In genomic region chr9:102832814-102833213, GRCh38 we compare ENCODE assay signal across 25 cellular contexts.
"Had no signal": no experiment of that assay in that cellular context is flagged by ENCODE, and none has a peak within 500 bp of the region (broad histone marks: within the 10 kb centered on the region; RNA-seq: fewer than 3 reads in every experiment).

No MANE protein-coding gene starts in this region.

- H3K4me1 Mint-ChIP-seq: natural killer cell; stimulated activated naive CD8-positive, alpha-beta T cell treated with anti-CD3 and anti-CD28 coated beads, Interleukin-15, amount 100 ng/mL, for 72 hours had no signal

- H3K79me2 ChIP-seq: parathyroid adenoma had no signal

- H3K27me3 ChIP-seq: esophagus squamous epithelium, heart right ventricle, neutrophil, right lobe of liver, suprapubic skin, transverse colon, upper lobe of right lung, uterus had no signal

- H3K36me3 Mint-ChIP-seq: natural killer cell had no signal

- H3K27ac Mint-ChIP-seq: effector memory CD8-positive, alpha-beta T cell; natural killer cell; progenitor cell of endocrine pancreas; stimulated activated naive CD8-positive, alpha-beta T cell treated with anti-CD3 and anti-CD28 coated beads, Interleukin-15, amount 100 ng/mL, for 72 hours had no signal

- H3K36me3 ChIP-seq: esophagus squamous epithelium, heart right ventricle, lower lobe of right lung, neutrophil, right lobe of liver, suprapubic skin, transverse colon, upper lobe of right lung, uterus had no signal

- ATAC-seq: effector memory CD8-positive, alpha-beta T cell; heart right ventricle; left cardiac atrium; left ventricle myocardium superior; lower lobe of right lung; natural killer cell; right lobe of liver; stimulated activated naive CD8-positive, alpha-beta T cell treated with anti-CD3 and anti-CD28 coated beads, Interleukin-15, amount 100 ng/mL, for 72 hours; upper lobe of right lung had no signal

- H3K27ac ChIP-seq: esophagus squamous epithelium, heart right ventricle, lower lobe of right lung, neutrophil, parathyroid adenoma, right lobe of liver, suprapubic skin, transverse colon, upper lobe of right lung, uterus had no signal

- H3K4me3 ChIP-seq: esophagus squamous epithelium, heart right ventricle, lower lobe of right lung, right lobe of liver, suprapubic skin, transverse colon, upper lobe of right lung, uterus had no signal

- H3K4me3 Mint-ChIP-seq: effector memory CD8-positive, alpha-beta T cell; natural killer cell; stimulated activated naive CD8-positive, alpha-beta T cell treated with anti-CD3 and anti-CD28 coated beads, Interleukin-15, amount 100 ng/mL, for 72 hours had no signal

- H2AFZ ChIP-seq: parathyroid adenoma had no signal

- H3K4me1 ChIP-seq: esophagus squamous epithelium, heart right ventricle, lower lobe of right lung, parathyroid adenoma, right lobe of liver, suprapubic skin, upper lobe of right lung, uterus had no signal

- H3K9me3 ChIP-seq: esophagus squamous epithelium, heart right ventricle, lower lobe of right lung, neutrophil, right lobe of liver, suprapubic skin, transverse colon, upper lobe of right lung, uterus had no signal

- H3K9ac ChIP-seq: parathyroid adenoma had no signal

- H3K27me3 Mint-ChIP-seq: effector memory CD8-positive, alpha-beta T cell; stimulated activated naive CD8-positive, alpha-beta T cell treated with anti-CD3 and anti-CD28 coated beads, Interleukin-15, amount 100 ng/mL, for 72 hours had no signal

- DNase-seq: cortex of kidney; effector memory CD8-positive, alpha-beta T cell; erythroblast; esophagus squamous epithelium; foreskin melanocyte; glutamatergic neuron; heart right ventricle; hippocampal formation; left cardiac atrium; left ventricle myocardium superior; lower lobe of right lung; natural killer cell; right lobe of liver; small intestine; stimulated activated CD4-positive, alpha-beta T cell treated with anti-CD3 and anti-CD28 coated beads, Interleukin-15, amount 100 ng/mL, for 24 hours; stimulated activated CD4-positive, alpha-beta T cell treated with anti-CD3 and anti-CD28 coated beads, Interleukin-2, amount 100 ng/mL, for 48 hours; stimulated activated naive CD4-positive, alpha-beta T cell; stimulated activated naive CD8-positive, alpha-beta T cell treated with anti-CD3 and anti-CD28 coated beads, Interleukin-15, amount 100 ng/mL, for 72 hours; transverse colon; upper lobe of right lung; uterus had no signal
